In the genomic region with DNA sequence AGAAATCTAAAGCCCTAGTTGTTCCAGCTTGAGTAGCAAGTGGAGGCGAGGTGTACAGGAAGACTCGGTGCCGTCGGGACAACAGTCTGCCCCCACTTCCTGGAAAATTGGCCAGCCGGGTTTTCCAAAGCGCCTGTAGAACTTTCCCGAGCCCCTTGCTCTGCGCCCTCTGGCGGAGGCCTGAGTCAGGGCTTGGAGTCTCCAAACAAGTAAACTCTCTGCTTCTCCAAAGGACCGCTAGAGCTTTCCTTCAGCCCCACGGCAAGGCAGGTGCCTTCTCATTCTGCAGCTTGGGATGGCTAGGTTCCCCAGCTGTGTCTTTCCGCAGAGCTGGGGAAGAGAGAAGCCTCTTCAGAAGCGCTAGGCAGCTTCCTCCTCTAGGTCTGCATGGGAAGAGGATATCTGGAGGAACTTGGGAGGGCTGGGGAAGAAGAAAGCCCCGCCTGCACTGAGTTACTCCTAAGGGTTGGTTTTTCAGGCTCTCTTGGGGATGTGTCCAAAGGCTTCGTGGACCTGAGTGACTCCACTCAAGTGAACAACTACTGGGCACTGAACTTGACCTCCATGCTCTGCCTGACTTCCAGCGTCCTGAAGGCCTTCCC, we compare ENCODE assay signal across 8 cellular contexts. TPM values are rescaled to one million over a fixed set of nuclear protein-coding genes. Genes with fewer than 3 reads are reported as not detected.
A peak's percentile ranks its signal among the peaks of the same experiment; 100 is the strongest.
DNase-seq lines count a peak whose midpoint lies in the region; ATAC-seq and TF ChIP-seq lines count a peak whose summit lies in the region.

No MANE protein-coding gene starts in this region.

- DNase-seq in HCEC 1CT (peak; percentile 83), MG63 (peak; percentile 89), SHP77 treated with DMSO at 0.1 percent for 48 hours (lab: John Stamatoyannopoulos, UW) (peak; percentile 56), adipocyte (ENCODE audit: low read depth) (peak; percentile 97), Right ventricle myocardium superior (peak; percentile 94), omental fat pad (ENCODE audit: low spot score) (peak; percentile 79), upper lobe of left lung (peak; percentile 67 to 87)

- H3K4me3 ChIP-seq in MG63: peak overlapping the region; percentile 63
- H3K4me3 ChIP-seq in adipocyte (ENCODE audit: low read length): peak overlapping the region; percentile 91
- peak overlapping the region; percentile 62 to 93 (median 73) for H3K4me3 ChIP-seq in upper lobe of left lung

- TF ChIP-seq CTCF in omental fat pad (IDR thresholded peaks at IDR 0.05): peak in 1 of 3 donors; percentile 70
- peak; percentile 64 to 88 (median 78) for TF ChIP-seq CTCF in upper lobe of left lung (IDR thresholded peaks at IDR 0.05)

- WGBS in upper lobe of left lung, 2 donors: 11 to 16% methylated on average over 11 to 15 of the region's 16 CpGs

- no peaks in the 10 kb centered on the region for H3K4me1 ChIP-seq in ES-I3 (ENCODE audit: insufficient read depth, low read length)
- peaks cover 23% of the 10 kb centered on the region for H3K4me1 ChIP-seq in adipocyte (ENCODE audit: control insufficient read depth, insufficient read depth, low read length)
- H3K4me1 ChIP-seq in upper lobe of left lung: peaks cover 16 to 26% (median 21%) of the 10 kb centered on the region in 4 donors

- H3K9me3 ChIP-seq in ES-I3 (ENCODE audit: control insufficient read depth, insufficient read depth, low read length) (no peaks in the 10 kb centered on the region), MG63 (no peaks in the 10 kb centered on the region), adipocyte (ENCODE audit: control insufficient read depth, low read length) (no peaks in the 10 kb centered on the region), upper lobe of left lung (no peaks in the 10 kb centered on the region)

- TF ChIP-seq POLR2A in upper lobe of left lung (IDR thresholded peaks at IDR 0.05): no peak

- no peaks in the 10 kb centered on the region for H3K36me3 ChIP-seq in ES-I3 (ENCODE audit: insufficient read depth, low read length)
- H3K36me3 ChIP-seq in MG63: peaks cover 11% of the 10 kb centered on the region
- H3K36me3 ChIP-seq in adipocyte (ENCODE audit: control insufficient read depth, insufficient read depth, low read length, severe bottlenecking): peaks cover 10% of the 10 kb centered on the region
- H3K36me3 ChIP-seq in upper lobe of left lung: peaks cover 0 to 27% (median 10%) of the 10 kb centered on the region in 4 donors

- ATAC-seq in Right ventricle myocardium superior (ENCODE audit: poor library complexity): peak; percentile 82
- peak; percentile 86 for ATAC-seq in omental fat pad (ENCODE audit: low FRiP score)
- peak; percentile 90 to 92 for ATAC-seq in upper lobe of left lung (ENCODE audit: low FRiP score in 2 of 2)

- intact Hi-C loops in Right ventricle myocardium superior (cut with DNase I): no loop called here

- H3K27me3 ChIP-seq in MG63 (no peaks in the 10 kb centered on the region), adipocyte (replicated peaks; ENCODE audit: control insufficient read depth, insufficient read depth, low read length) (peaks cover 5% of the 10 kb centered on the region), upper lobe of left lung (no peaks in the 10 kb centered on the region)

- H3K9ac ChIP-seq in ES-I3 (ENCODE audit: low read depth, low read length) (peak overlapping the region; percentile 71), adipocyte (ENCODE audit: low read length) (peak overlapping the region; percentile 90)

- TF ChIP-seq EP300 in upper lobe of left lung (IDR thresholded peaks at IDR 0.05): no peak

- peak overlapping the region; percentile 75 to 92 (median 86) for H3K27ac ChIP-seq in upper lobe of left lung

RNA-seq across cellular contexts. Expression of gene SPR, which starts 0.7 kb away (rescaled TPM):
- 57.7 and 57.8 TPM in 2 replicates for total RNA-seq in MG63 (2014; rRNA removed; shearing (Covaris generic); ENCODE audit: low replicate concordance)
- total RNA-seq in Right ventricle myocardium superior (53.9 TPM), omental fat pad (10 to 100 TPM; 24.3 to 54.3 (median 42.8) TPM), upper lobe of left lung (10 to 100 TPM; 26.2 to 49.2 (median 34.2) TPM)

RNA-seq across cellular contexts. Expression of gene EMX1, which starts 29.4 kb away (rescaled TPM):
- total RNA-seq in MG63 (2014; rRNA removed; shearing (Covaris generic); ENCODE audit: low replicate concordance): not detected in 2 replicates
- not detected for total RNA-seq in Right ventricle myocardium superior
- total RNA-seq in omental fat pad: 1 to 10 TPM in 1 of 4 donors, under 1 TPM in 1, not detected in 2; 0.38 to 4.0 TPM
- not detected for total RNA-seq in upper lobe of left lung

Comparison
In these comparisons a context has a peak if more than half of its experiments do, and no peak if none do; other contexts are left out.
1. Peak in every context shown above with its lines: DNase-seq, ATAC-seq, H3K4me3 ChIP-seq and H3K27ac ChIP-seq.